Comparison of ENCODE assay signal across 8 cellular contexts in the genomic region with DNA sequence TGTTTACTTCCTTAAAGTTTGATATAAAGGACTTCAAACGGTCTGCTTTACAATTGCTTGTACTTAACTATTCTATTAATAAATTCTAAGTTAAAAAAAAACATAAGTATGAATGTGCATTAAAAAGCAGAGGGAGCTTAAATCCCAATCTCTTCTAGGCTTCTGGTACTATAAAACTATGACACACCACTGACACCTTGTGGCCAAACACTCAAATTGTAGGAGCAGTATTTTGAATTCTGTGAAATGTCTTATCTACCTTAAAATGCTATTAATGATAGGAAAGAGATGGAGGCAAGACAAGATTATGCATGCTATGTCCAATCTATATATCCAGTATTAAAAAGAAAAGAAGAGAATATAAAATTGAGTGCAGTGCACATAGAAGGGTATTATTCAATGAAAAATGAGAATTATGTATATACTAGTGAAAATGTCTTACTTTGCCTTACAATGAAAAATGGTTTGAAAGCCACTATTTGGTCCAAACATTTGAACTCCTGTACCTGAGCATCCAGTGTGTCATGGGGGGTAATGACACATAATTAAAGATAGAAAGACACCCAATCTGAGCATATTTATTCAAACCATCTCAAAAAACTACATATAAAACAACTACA.
DNase-seq lines count a peak whose midpoint lies in the region; ATAC-seq lines count a peak whose summit lies in the region.
"Had no signal": no experiment of that assay in that cellular context is flagged by ENCODE, and none has a peak within 500 bp of the region (broad histone marks: within the 10 kb centered on the region; RNA-seq: fewer than 3 reads in every experiment).

No MANE protein-coding gene starts in this region.

- peaks cover 0 to 8% (median 2%) of the 10 kb centered on the region in 9 donors for H3K9me3 Mint-ChIP-seq in naive thymus-derived CD8-positive, alpha-beta T cell

- no peaks in the 10 kb centered on the region for H3K4me1 Mint-ChIP-seq in naive thymus-derived CD8-positive, alpha-beta T cell

- no peaks in the 10 kb centered on the region for H3K27me3 Mint-ChIP-seq in naive thymus-derived CD8-positive, alpha-beta T cell
- H3K27me3 Mint-ChIP-seq: activated naive CD8-positive, alpha-beta T cell had no signal

- H3K4me3 Mint-ChIP-seq in naive thymus-derived CD8-positive, alpha-beta T cell = no peak overlapping the region
- H3K4me3 Mint-ChIP-seq: activated naive CD8-positive, alpha-beta T cell had no signal

- H3K27ac Mint-ChIP-seq in naive thymus-derived CD8-positive, alpha-beta T cell = no peak overlapping the region
- H3K27ac Mint-ChIP-seq: activated naive CD8-positive, alpha-beta T cell had no signal

- peaks cover 5 to 64% (median 41%) of the 10 kb centered on the region in 3 donors for H3K36me3 Mint-ChIP-seq in naive thymus-derived CD8-positive, alpha-beta T cell

- POLR2A ChIA-PET in naive thymus-derived CD8-positive, alpha-beta T cell (lab: Charles Lee) = no interaction called here

- peak; percentile 33 to 48 for ATAC-seq in naive thymus-derived CD8-positive, alpha-beta T cell
- no peak for ATAC-seq in GM18870 (IDR thresholded peaks at IDR 0.05; ENCODE audit: unreplicated experiment)
- no peak for ATAC-seq in GM19455 (IDR thresholded peaks at IDR 0.05; ENCODE audit: unreplicated experiment)

- DNase-seq in GDM1 (lab: John Stamatoyannopoulos, UW) = peak; percentile 13
- peak; percentile 14 for DNase-seq in KG1 (lab: John Stamatoyannopoulos, UW)
- DNase-seq in SHP77 (lab: John Stamatoyannopoulos, UW) = peak; percentile 1 to 14
- DNase-seq in dermis blood vessel endothelial cell = peak; percentile 77
- peak in 9 of 10 donors; percentile 19 to 68 (median 51) for DNase-seq in naive thymus-derived CD8-positive, alpha-beta T cell

Comparison
In these comparisons a context has a peak if more than half of its experiments do, and no peak if none do; other contexts are left out.
1. DNase-seq: peak in every context shown above with its lines; median percentile 77 in dermis blood vessel endothelial cell; 51 in naive thymus-derived CD8-positive, alpha-beta T cell; 14 in KG1; 13 in GDM1; 8 in SHP77.
2. ATAC-seq: peak in naive thymus-derived CD8-positive, alpha-beta T cell (2 of 2); none in GM18870 (single experiment) and GM19455 (single experiment).